1 cellular context compared by ENCODE assay signal in the genomic region with DNA sequence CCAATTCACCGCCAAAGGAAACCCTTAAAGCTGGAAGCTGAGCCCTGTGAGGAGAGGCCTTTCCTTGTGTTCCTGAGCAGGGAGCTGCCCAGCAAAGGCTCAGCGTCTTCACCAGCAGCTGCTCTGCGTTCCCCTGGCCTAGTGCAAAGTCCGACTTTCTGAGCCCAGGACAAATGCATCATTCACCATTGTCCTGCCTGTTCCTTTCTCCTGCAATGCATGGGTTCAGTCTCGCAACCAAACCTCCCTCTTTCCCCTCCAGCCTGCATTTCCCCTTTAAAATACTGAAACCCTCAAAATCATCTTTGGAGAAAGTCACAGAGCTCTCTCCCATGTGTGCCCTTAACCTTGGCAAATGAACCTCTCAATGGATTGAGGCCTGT.
TF ChIP-seq lines count a peak whose summit lies in the region.

No MANE protein-coding gene starts in this region.

TF ChIP-seq in HepG2, 621 proteins besides CTCF, POLR2A, EP300 and RAD21 (continued from another document and continues in another):
- TF ChIP-seq, protein P1, sequence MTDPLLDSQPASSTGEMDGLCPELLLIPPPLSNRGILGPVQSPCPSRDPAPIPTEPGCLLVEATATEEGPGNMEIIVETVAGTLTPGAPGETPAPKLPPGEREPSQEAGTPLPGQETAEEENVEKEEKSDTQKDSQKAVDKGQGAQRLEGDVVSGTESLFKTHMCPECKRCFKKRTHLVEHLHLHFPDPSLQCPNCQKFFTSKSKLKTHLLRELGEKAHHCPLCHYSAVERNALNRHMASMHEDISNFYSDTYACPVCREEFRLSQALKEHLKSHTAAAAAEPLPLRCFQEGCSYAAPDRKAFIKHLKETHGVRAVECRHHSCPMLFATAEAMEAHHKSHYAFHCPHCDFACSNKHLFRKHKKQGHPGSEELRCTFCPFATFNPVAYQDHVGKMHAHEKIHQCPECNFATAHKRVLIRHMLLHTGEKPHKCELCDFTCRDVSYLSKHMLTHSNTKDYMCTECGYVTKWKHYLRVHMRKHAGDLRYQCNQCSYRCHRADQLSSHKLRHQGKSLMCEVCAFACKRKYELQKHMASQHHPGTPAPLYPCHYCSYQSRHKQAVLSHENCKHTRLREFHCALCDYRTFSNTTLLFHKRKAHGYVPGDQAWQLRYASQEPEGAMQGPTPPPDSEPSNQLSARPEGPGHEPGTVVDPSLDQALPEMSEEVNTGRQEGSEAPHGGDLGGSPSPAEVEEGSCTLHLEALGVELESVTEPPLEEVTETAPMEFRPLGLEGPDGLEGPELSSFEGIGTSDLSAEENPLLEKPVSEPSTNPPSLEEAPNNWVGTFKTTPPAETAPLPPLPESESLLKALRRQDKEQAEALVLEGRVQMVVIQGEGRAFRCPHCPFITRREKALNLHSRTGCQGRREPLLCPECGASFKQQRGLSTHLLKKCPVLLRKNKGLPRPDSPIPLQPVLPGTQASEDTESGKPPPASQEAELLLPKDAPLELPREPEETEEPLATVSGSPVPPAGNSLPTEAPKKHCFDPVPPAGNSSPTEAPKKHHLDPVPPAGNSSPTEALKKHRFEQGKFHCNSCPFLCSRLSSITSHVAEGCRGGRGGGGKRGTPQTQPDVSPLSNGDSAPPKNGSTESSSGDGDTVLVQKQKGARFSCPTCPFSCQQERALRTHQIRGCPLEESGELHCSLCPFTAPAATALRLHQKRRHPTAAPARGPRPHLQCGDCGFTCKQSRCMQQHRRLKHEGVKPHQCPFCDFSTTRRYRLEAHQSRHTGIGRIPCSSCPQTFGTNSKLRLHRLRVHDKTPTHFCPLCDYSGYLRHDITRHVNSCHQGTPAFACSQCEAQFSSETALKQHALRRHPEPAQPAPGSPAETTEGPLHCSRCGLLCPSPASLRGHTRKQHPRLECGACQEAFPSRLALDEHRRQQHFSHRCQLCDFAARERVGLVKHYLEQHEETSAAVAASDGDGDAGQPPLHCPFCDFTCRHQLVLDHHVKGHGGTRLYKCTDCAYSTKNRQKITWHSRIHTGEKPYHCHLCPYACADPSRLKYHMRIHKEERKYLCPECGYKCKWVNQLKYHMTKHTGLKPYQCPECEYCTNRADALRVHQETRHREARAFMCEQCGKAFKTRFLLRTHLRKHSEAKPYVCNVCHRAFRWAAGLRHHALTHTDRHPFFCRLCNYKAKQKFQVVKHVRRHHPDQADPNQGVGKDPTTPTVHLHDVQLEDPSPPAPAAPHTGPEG (CRISPR knock-in tag; IDR thresholded peaks at IDR 0.05) = no peak
- TF ChIP-seq NCOR1 (IDR thresholded peaks at IDR 0.05; ENCODE audit: borderline replicate concordance, low read length) (peak; percentile 55), NFRKB (IDR thresholded peaks at IDR 0.05) (no peak), HMG20A (CRISPR knock-in tag; IDR thresholded peaks at IDR 0.05; ENCODE audit: borderline replicate concordance) (peak; percentile 25; the same call in 1 of the 2 replicates), ASH2L (IDR thresholded peaks at IDR 0.05; ENCODE audit: insufficient read length, low read depth, low read length) (peak; percentile 44), ZNF263 (CRISPR knock-in tag; IDR thresholded peaks at IDR 0.05) (0 out of 2 replicates have a peak, but pooled peaks have one; percentile 26), NR2F1 (CRISPR knock-in tag; IDR thresholded peaks at IDR 0.05) (no peak), NFYB (CRISPR knock-in tag; IDR thresholded peaks at IDR 0.05) (no peak), SOX5 (CRISPR knock-in tag; IDR thresholded peaks at IDR 0.05; ENCODE audit: borderline replicate concordance) (peak; percentile 70), ZFY (CRISPR knock-in tag; IDR thresholded peaks at IDR 0.05) (peak; percentile 57; the same call in 1 of the 2 replicates), MED8 (CRISPR knock-in tag; IDR thresholded peaks at IDR 0.05; ENCODE audit: insufficient replicate concordance) (no peak), ZKSCAN5 (CRISPR knock-in tag; IDR thresholded peaks at IDR 0.05) (no peak), ZNF773 (CRISPR knock-in tag; IDR thresholded peaks at IDR 0.05; ENCODE audit: borderline replicate concordance) (no peak), SOX6 (IDR thresholded peaks at IDR 0.05) (no peak), SOX6 (CRISPR knock-in tag; IDR thresholded peaks at IDR 0.05) (peak; percentile 78), ZNF124 (CRISPR knock-in tag; IDR thresholded peaks at IDR 0.05) (no peak), MIER3 (CRISPR knock-in tag; IDR thresholded peaks at IDR 0.05; ENCODE audit: borderline replicate concordance) (0 out of 2 replicates have a peak, but pooled peaks have one; percentile 23), GFI1 (CRISPR knock-in tag; IDR thresholded peaks at IDR 0.05; ENCODE audit: borderline replicate concordance) (no peak), SMAD9 (CRISPR knock-in tag; IDR thresholded peaks at IDR 0.05) (no peak), FOXM1 (CRISPR knock-in tag; IDR thresholded peaks at IDR 0.05) (no peak), ZNF598 (CRISPR knock-in tag; IDR thresholded peaks at IDR 0.05; ENCODE audit: borderline replicate concordance) (no peak)
- TF ChIP-seq, protein P2, sequence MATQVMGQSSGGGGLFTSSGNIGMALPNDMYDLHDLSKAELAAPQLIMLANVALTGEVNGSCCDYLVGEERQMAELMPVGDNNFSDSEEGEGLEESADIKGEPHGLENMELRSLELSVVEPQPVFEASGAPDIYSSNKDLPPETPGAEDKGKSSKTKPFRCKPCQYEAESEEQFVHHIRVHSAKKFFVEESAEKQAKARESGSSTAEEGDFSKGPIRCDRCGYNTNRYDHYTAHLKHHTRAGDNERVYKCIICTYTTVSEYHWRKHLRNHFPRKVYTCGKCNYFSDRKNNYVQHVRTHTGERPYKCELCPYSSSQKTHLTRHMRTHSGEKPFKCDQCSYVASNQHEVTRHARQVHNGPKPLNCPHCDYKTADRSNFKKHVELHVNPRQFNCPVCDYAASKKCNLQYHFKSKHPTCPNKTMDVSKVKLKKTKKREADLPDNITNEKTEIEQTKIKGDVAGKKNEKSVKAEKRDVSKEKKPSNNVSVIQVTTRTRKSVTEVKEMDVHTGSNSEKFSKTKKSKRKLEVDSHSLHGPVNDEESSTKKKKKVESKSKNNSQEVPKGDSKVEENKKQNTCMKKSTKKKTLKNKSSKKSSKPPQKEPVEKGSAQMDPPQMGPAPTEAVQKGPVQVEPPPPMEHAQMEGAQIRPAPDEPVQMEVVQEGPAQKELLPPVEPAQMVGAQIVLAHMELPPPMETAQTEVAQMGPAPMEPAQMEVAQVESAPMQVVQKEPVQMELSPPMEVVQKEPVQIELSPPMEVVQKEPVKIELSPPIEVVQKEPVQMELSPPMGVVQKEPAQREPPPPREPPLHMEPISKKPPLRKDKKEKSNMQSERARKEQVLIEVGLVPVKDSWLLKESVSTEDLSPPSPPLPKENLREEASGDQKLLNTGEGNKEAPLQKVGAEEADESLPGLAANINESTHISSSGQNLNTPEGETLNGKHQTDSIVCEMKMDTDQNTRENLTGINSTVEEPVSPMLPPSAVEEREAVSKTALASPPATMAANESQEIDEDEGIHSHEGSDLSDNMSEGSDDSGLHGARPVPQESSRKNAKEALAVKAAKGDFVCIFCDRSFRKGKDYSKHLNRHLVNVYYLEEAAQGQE (IDR thresholded peaks at IDR 0.05; ENCODE audit: borderline replicate concordance in 1 of 2, low read depth in 1 of 2, low read length in 2 of 2) = no peak
- TF ChIP-seq, protein P3, sequence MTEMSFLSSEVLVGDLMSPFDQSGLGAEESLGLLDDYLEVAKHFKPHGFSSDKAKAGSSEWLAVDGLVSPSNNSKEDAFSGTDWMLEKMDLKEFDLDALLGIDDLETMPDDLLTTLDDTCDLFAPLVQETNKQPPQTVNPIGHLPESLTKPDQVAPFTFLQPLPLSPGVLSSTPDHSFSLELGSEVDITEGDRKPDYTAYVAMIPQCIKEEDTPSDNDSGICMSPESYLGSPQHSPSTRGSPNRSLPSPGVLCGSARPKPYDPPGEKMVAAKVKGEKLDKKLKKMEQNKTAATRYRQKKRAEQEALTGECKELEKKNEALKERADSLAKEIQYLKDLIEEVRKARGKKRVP (CRISPR knock-in tag; IDR thresholded peaks at IDR 0.05) = peak in 1 of 2 experiments; percentile 82; a peak in 2 of 4 replicates
- TF ChIP-seq, protein P4, sequence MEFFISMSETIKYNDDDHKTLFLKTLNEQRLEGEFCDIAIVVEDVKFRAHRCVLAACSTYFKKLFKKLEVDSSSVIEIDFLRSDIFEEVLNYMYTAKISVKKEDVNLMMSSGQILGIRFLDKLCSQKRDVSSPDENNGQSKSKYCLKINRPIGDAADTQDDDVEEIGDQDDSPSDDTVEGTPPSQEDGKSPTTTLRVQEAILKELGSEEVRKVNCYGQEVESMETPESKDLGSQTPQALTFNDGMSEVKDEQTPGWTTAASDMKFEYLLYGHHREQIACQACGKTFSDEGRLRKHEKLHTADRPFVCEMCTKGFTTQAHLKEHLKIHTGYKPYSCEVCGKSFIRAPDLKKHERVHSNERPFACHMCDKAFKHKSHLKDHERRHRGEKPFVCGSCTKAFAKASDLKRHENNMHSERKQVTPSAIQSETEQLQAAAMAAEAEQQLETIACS (CRISPR knock-in tag; IDR thresholded peaks at IDR 0.05) = no peak
- TF ChIP-seq, protein P5, sequence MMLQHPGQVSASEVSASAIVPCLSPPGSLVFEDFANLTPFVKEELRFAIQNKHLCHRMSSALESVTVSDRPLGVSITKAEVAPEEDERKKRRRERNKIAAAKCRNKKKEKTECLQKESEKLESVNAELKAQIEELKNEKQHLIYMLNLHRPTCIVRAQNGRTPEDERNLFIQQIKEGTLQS (CRISPR knock-in tag; IDR thresholded peaks at IDR 0.05) = no peak
- TF ChIP-seq, protein P6, sequence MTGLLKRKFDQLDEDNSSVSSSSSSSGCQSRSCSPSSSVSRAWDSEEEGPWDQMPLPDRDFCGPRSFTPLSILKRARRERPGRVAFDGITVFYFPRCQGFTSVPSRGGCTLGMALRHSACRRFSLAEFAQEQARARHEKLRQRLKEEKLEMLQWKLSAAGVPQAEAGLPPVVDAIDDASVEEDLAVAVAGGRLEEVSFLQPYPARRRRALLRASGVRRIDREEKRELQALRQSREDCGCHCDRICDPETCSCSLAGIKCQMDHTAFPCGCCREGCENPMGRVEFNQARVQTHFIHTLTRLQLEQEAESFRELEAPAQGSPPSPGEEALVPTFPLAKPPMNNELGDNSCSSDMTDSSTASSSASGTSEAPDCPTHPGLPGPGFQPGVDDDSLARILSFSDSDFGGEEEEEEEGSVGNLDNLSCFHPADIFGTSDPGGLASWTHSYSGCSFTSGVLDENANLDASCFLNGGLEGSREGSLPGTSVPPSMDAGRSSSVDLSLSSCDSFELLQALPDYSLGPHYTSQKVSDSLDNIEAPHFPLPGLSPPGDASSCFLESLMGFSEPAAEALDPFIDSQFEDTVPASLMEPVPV (CRISPR knock-in tag; IDR thresholded peaks at IDR 0.05) = no peak
- TF ChIP-seq, protein P7, sequence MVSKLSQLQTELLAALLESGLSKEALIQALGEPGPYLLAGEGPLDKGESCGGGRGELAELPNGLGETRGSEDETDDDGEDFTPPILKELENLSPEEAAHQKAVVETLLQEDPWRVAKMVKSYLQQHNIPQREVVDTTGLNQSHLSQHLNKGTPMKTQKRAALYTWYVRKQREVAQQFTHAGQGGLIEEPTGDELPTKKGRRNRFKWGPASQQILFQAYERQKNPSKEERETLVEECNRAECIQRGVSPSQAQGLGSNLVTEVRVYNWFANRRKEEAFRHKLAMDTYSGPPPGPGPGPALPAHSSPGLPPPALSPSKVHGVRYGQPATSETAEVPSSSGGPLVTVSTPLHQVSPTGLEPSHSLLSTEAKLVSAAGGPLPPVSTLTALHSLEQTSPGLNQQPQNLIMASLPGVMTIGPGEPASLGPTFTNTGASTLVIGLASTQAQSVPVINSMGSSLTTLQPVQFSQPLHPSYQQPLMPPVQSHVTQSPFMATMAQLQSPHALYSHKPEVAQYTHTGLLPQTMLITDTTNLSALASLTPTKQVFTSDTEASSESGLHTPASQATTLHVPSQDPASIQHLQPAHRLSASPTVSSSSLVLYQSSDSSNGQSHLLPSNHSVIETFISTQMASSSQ (IDR thresholded peaks at IDR 0.05; ENCODE audit: low read depth) = no peak
- TF ChIP-seq, protein P7 (CRISPR knock-in tag; IDR thresholded peaks at IDR 0.05; ENCODE audit: borderline replicate concordance) = no peak
- TF ChIP-seq, protein P8, sequence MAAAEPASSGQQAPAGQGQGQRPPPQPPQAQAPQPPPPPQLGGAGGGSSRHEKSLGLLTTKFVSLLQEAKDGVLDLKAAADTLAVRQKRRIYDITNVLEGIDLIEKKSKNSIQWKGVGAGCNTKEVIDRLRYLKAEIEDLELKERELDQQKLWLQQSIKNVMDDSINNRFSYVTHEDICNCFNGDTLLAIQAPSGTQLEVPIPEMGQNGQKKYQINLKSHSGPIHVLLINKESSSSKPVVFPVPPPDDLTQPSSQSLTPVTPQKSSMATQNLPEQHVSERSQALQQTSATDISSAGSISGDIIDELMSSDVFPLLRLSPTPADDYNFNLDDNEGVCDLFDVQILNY (CRISPR knock-in tag; conservative IDR thresholded peaks at IDR 0.05) = no peak
- TF ChIP-seq, protein P9, sequence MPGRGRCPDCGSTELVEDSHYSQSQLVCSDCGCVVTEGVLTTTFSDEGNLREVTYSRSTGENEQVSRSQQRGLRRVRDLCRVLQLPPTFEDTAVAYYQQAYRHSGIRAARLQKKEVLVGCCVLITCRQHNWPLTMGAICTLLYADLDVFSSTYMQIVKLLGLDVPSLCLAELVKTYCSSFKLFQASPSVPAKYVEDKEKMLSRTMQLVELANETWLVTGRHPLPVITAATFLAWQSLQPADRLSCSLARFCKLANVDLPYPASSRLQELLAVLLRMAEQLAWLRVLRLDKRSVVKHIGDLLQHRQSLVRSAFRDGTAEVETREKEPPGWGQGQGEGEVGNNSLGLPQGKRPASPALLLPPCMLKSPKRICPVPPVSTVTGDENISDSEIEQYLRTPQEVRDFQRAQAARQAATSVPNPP (CRISPR knock-in tag; IDR thresholded peaks at IDR 0.05) = no peak
- TF ChIP-seq, protein P10, sequence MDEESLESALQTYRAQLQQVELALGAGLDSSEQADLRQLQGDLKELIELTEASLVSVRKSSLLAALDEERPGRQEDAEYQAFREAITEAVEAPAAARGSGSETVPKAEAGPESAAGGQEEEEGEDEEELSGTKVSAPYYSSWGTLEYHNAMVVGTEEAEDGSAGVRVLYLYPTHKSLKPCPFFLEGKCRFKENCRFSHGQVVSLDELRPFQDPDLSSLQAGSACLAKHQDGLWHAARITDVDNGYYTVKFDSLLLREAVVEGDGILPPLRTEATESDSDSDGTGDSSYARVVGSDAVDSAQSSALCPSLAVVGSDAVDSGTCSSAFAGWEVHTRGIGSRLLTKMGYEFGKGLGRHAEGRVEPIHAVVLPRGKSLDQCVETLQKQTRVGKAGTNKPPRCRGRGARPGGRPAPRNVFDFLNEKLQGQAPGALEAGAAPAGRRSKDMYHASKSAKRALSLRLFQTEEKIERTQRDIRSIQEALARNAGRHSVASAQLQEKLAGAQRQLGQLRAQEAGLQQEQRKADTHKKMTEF (CRISPR knock-in tag; IDR thresholded peaks at IDR 0.05) = 0 out of 2 replicates have a peak, but pooled peaks have one; percentile 2
